Comparison of ENCODE assay signal across 8 cellular contexts in genomic region chr11:65117206-65118096, GRCh38. TPM values are rescaled to one million over a fixed set of nuclear protein-coding genes. Genes with fewer than 3 reads are reported as not detected.
DNase-seq lines count a peak whose midpoint lies in the region; FAIRE-seq and TF ChIP-seq lines count a peak whose summit lies in the region.

ZNHIT2 (minus strand) TSS chr11:65117701; CDS start chr11:65117653, 48 bp downstream.

- H3K9me3 Mint-ChIP-seq in H9 (no peaks in the 10 kb centered on the region), nephron progenitor cell (no peaks in the 10 kb centered on the region)

- no peak within 1 kb of the TSS for H4K8ac ChIP-seq in H9 (replicated peaks; ENCODE audit: insufficient read length, low read depth, low read length)

- no peak for TF ChIP-seq EP300 in stomach (IDR thresholded peaks at IDR 0.05)

- intact Hi-C loops in stomach (cut with DNase I; ENCODE audit: low total_unique reads), result no loop called here

- no peak within 1 kb of the TSS for H2BK15ac ChIP-seq in H9 (ENCODE audit: low read depth, low read length)

- H3K36me3 Mint-ChIP-seq in H9 (ENCODE audit: insufficient read depth in 1 of 3, low read depth in 3 of 3) (peaks cover 32 to 67% (median 65%) of the 10 kb centered on the region in 3 experiments), nephron progenitor cell (ENCODE audit: low read depth) (peaks cover 35% of the 10 kb centered on the region)

- peak in 2 of 4 donors; percentile 30 to 31 for TF ChIP-seq POLR2A in stomach (IDR thresholded peaks at IDR 0.05)

- TF ChIP-seq CTCF in H9 (conservative IDR thresholded peaks at IDR 0.05), result peak; percentile 96
- peak; percentile 86 for TF ChIP-seq CTCF in fibroblast of the aortic adventitia (IDR thresholded peaks at IDR 0.05; ENCODE audit: insufficient read depth, low read length)
- peak; percentile 90 for TF ChIP-seq CTCF in nephron progenitor cell (IDR thresholded peaks at IDR 0.05)
- peak in 5 of 7 experiments; percentile 85 to 98 (median 95) for TF ChIP-seq CTCF in stomach (IDR thresholded peaks at IDR 0.05)

- no peak within 1 kb of the TSS for H2BK5ac ChIP-seq in H9 (ENCODE audit: insufficient read length, low read length)

- H3K4ac ChIP-seq in H9 (ENCODE audit: low read depth, low read length), result no peak within 1 kb of the TSS; the same call in 1 of the 2 replicates

- no peak within 1 kb of the TSS for H2AFZ ChIP-seq in H9 (ENCODE audit: low read length)

- H3K4me1 Mint-ChIP-seq in H9 (peaks cover 14 to 26% of the 10 kb centered on the region in 2 experiments), nephron progenitor cell (peaks cover 45% of the 10 kb centered on the region)

- peak within 1 kb of the TSS; percentile 88 for H3K18ac ChIP-seq in H9 (ENCODE audit: insufficient read length, low read depth, low read length)

- FAIRE-seq in G401.6 (lab: Jason Lieb, UNC), result peak; percentile 99

- DNase-seq in H9 (peak; percentile 99), MG63 (peak; percentile 97), SHP77 treated with DMSO at 0.1 percent for 48 hours (lab: John Stamatoyannopoulos, UW) (peak; percentile 93), activated gamma-delta T cell (lab: John Stamatoyannopoulos, UW) (peak; percentile 89), fibroblast of the aortic adventitia (ENCODE audit: low read depth) (peak; percentile 99), nephron progenitor cell (peak; percentile 100), stomach (peak; percentile 100)

- H3K9me3 ChIP-seq in H9 (ENCODE audit: control insufficient read depth, low read depth, low read length), result no peaks in the 10 kb centered on the region
- H3K9me3 ChIP-seq in MG63, result no peaks in the 10 kb centered on the region
- no peaks in the 10 kb centered on the region for H3K9me3 ChIP-seq in stomach

- no peak within 1 kb of the TSS for H3K23ac ChIP-seq in H9 (ENCODE audit: insufficient read length, low read depth, low read length)

- no peak within 1 kb of the TSS for H2BK120ac ChIP-seq in H9 (ENCODE audit: low read depth, low read length, poor library complexity, severe bottlenecking)

- H3K4me3 ChIP-seq in MG63 (peak within 1 kb of the TSS; percentile 68), fibroblast of the aortic adventitia (ENCODE audit: low read depth, low read length) (peak within 1 kb of the TSS; percentile 96), stomach (peak within 1 kb of the TSS; percentile 82 to 91 (median 86))

- no peak within 1 kb of the TSS for H2AK5ac ChIP-seq in H9 (ENCODE audit: insufficient read length, low read length)

- H3K27me3 ChIP-seq in H9 (ENCODE audit: insufficient read depth, low read length) (no peaks in the 10 kb centered on the region), MG63 (no peaks in the 10 kb centered on the region), stomach (peaks cover 0 to 4% (median 0%) of the 10 kb centered on the region in 3 donors)

- H3K4me3 Mint-ChIP-seq in H9, result peak within 1 kb of the TSS; percentile 84 to 89
- H3K4me3 Mint-ChIP-seq in nephron progenitor cell, result peak within 1 kb of the TSS; percentile 86

- H3K4me1 ChIP-seq in H9 (ENCODE audit: insufficient read depth, low read length) (no peaks in the 10 kb centered on the region), stomach (peaks cover 41 to 75% (median 58%) of the 10 kb centered on the region in 4 donors)

- WGBS in H9 (ENCODE audit: extremely low coverage, insufficient read length, low lambda C conversion rate), result no CpG with 5 or more reads among the region's 89 CpGs
- 0 to 1% (median 0%) methylated on average over 39 to 89 of the region's 89 CpGs for WGBS in stomach, 5 donors

- no peak within 1 kb of the TSS for H3T11ph ChIP-seq in H9 (ENCODE audit: low read length)

- peaks cover 6% of the 10 kb centered on the region; the same call in 1 of the 2 replicates for H3K79me2 ChIP-seq in H9 (ENCODE audit: insufficient read depth, low read length)

- H4K5ac ChIP-seq in H9 (ENCODE audit: insufficient read length, low read depth, low read length), result no peak within 1 kb of the TSS

- no peak within 1 kb of the TSS for H2BK12ac ChIP-seq in H9 (ENCODE audit: insufficient read length, low read depth, low read length)

- H4K91ac ChIP-seq in H9 (ENCODE audit: insufficient read length, low read depth, low read length), result no peak within 1 kb of the TSS

- H3K27me3 Mint-ChIP-seq in H9 (ENCODE audit: low read depth) (peaks cover 1% of the 10 kb centered on the region; the same call in 1 of the 2 replicates), nephron progenitor cell (ENCODE audit: low read depth, poor library complexity) (peaks cover 4% of the 10 kb centered on the region)

- no peaks in the 10 kb centered on the region for H4K20me1 ChIP-seq in H9 (ENCODE audit: control insufficient read depth, insufficient read depth, insufficient read length)

- H3K56ac ChIP-seq in H9 (ENCODE audit: insufficient read length, low read depth, low read length), result no peak within 1 kb of the TSS

- H3K79me1 ChIP-seq in H9 (ENCODE audit: insufficient read depth, low read depth, low read length, poor library complexity, severe bottlenecking), result no peaks in the 10 kb centered on the region

- no peak within 1 kb of the TSS for H2BK20ac ChIP-seq in H9 (ENCODE audit: low read depth, low read length, poor library complexity, severe bottlenecking)

- H3K14ac ChIP-seq in H9 (ENCODE audit: insufficient read depth, low read length), result peak within 1 kb of the TSS; percentile 91

- peaks cover 56% of the 10 kb centered on the region for H3K36me3 ChIP-seq in MG63
- H3K36me3 ChIP-seq in stomach, result peaks cover 26 to 42% (median 39%) of the 10 kb centered on the region in 4 donors

- peaks cover 21% of the 10 kb centered on the region for H3K23me2 ChIP-seq in H9 (ENCODE audit: insufficient read length, low read depth, low read length, poor library complexity, severe bottlenecking)

- H3K9ac ChIP-seq in H9 (ENCODE audit: extremely low read depth, insufficient read length, low read length), result peak within 1 kb of the TSS; percentile 82

- peak within 1 kb of the TSS; percentile 74 for H3K4me2 ChIP-seq in H9 (ENCODE audit: insufficient read depth, insufficient read length, low read length)

- H3K27ac Mint-ChIP-seq in H9 (peak within 1 kb of the TSS; percentile 92 to 98 (median 96)), nephron progenitor cell (peak within 1 kb of the TSS; percentile 98)

- H3K27ac ChIP-seq in H9 (ENCODE audit: insufficient read length, low read depth, low read length) (no peak within 1 kb of the TSS), stomach (peak within 1 kb of the TSS; percentile 84 to 93 (median 88))

RNA-seq across cellular contexts. Expression of gene ZNHIT2, which starts in this region (rescaled TPM):
- total RNA-seq in H9 (2021), result 18.3 and 19.0 TPM in 2 replicates
- total RNA-seq in MG63 (2014; rRNA removed; shearing (Covaris generic); ENCODE audit: low replicate concordance), result 12.0 and 14.4 TPM in 2 replicates
- total RNA-seq in fibroblast of the aortic adventitia (ENCODE audit: low replicate concordance), result 9.9 and 30.4 TPM in 2 replicates
- 100 to 1,000 TPM in 1 of 5 donors, 10 to 100 TPM in 1, 1 to 10 TPM in 2, not detected in 1; 2.4 to 130 (median 39.9) TPM for total RNA-seq in stomach
- polyA plus RNA-seq in stomach, result 10 to 100 TPM; 18.0 to 20.0 (median 18.9) TPM
